In the genomic region with DNA sequence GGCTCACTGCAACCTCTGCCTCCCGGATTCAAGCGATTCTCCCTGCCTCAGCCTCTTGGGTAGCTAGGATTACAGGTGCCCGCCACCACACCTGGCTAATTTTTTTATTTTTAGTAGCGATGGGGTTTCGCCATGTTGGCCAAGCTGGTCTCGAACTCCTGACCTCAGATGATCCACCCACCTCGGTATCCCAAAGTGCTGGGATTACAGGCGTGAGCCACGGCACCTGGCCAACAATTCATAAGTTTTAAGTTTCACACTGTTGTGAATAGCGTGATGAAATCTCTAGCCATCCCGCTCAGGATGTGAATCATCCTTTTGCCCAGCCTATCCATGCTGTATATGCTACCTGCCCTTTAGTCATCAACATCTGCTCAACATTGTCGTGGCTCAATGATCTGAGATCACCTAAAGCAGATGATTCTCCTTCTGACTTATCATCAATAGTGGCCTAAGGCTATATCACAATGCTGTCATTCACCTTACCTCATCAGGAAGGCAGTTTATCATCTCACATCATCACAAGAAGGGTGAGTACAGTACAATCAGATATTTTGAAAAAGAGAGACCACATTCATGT, we compare ENCODE assay signal across 12 cellular contexts. TPM values are rescaled to one million over a fixed set of nuclear protein-coding genes. Genes with fewer than 3 reads are reported as not detected.
DNase-seq lines count a peak whose midpoint lies in the region; ATAC-seq and TF ChIP-seq lines count a peak whose summit lies in the region.
"Had no signal": no experiment of that assay in that cellular context is flagged by ENCODE, and none has a peak within 500 bp of the region (broad histone marks: within the 10 kb centered on the region; RNA-seq: fewer than 3 reads in every experiment).

No MANE protein-coding gene starts in this region.

- no peak overlapping the region for H2BK120ac ChIP-seq in IMR-90 (ENCODE audit: low read depth, low read length)

- peaks cover 36% of the 10 kb centered on the region for H3K36me3 Mint-ChIP-seq in CD4-positive, alpha-beta T cell (ENCODE audit: low read depth)
- H3K36me3 Mint-ChIP-seq: naive B cell had no signal

- no TSS peak for BruUV-seq in IMR-90 (replicated peaks; lab: Mats Ljungman, UMichigan)

- H3K79me1 ChIP-seq in IMR-90 (ENCODE audit: low read depth in 1 of 2, low read length in 2 of 2): peaks cover 28 to 83% of the 10 kb centered on the region in 2 experiments

- H3K4me1 Mint-ChIP-seq in CD4-positive, alpha-beta T cell (ENCODE audit: low read depth): peaks cover 79% of the 10 kb centered on the region

- CTCF ChIA-PET in CD4-positive, alpha-beta T cell (lab: Charles Lee): no interaction called here
- CTCF ChIA-PET in IMR-90 (lab: Yijun Ruan, JAX): interaction anchor here (0.6 kb wide), 1 partner anchor 124 kb away, joined by 3 read pairs; no protein-coding TSS in a partner anchor

- intact Hi-C loops in CD4-positive, alpha-beta T cell (cut with DNase I, micrococcal nuclease): loop anchor here (5.0 kb wide), 2 partner anchors 37 to 68 kb away; a partner anchor contains a TSS
- intact Hi-C loops in IMR-90 (cut with micrococcal nuclease) (no loop called here), lower leg skin (cut with DNase I; ENCODE audit: low total_unique reads) (no loop called here)

- in situ Hi-C loops in IMR-90 (cut with MboI; ENCODE audit: low sequenced_read_pairs): no loop called here

- H3K4me3 Mint-ChIP-seq in CD4-positive, alpha-beta T cell: peak overlapping the region; percentile 97
- H3K4me3 Mint-ChIP-seq: dendritic cell treated with granulocyte-macrophage colony-stimulating factor and Interleukin-4, amounts not matched to agents 40 ng/mL and 50 ng/mL, for 4 days had no signal

- H3K4me1 ChIP-seq in IMR-90 (ENCODE audit: control insufficient read depth, insufficient read depth, low read length): peaks cover 16% of the 10 kb centered on the region

- no peak overlapping the region for H3K56ac ChIP-seq in IMR-90 (ENCODE audit: extremely low read depth, insufficient read depth, low read length)

- no peak for TF ChIP-seq CTCF in CD4-positive, alpha-beta T cell (IDR thresholded peaks at IDR 0.05)
- TF ChIP-seq CTCF in IMR-90 (conservative IDR thresholded peaks at IDR 0.05; ENCODE audit: low read depth, low read length) (no peak), lower leg skin (IDR thresholded peaks at IDR 0.05) (no peak)

- peak overlapping the region; percentile 15; the same call in 1 of the 2 replicates for H2AK5ac ChIP-seq in IMR-90 (ENCODE audit: low read depth, low read length)

- H2BK20ac ChIP-seq in IMR-90 (ENCODE audit: low read depth, low read length): no peak overlapping the region

- 0 out of 4 replicates have a peak overlapping the region, but pooled peaks of 1 of the 2 experiments have one; percentile 36 for H4K8ac ChIP-seq in IMR-90 (ENCODE audit: low read depth in 2 of 2, low read length in 2 of 2)

- peak overlapping the region; percentile 91 for H3K27ac Mint-ChIP-seq in CD4-positive, alpha-beta T cell

- H3K27me3 Mint-ChIP-seq in CD4-positive, alpha-beta T cell: no peaks in the 10 kb centered on the region
- H3K27me3 Mint-ChIP-seq: dendritic cell treated with granulocyte-macrophage colony-stimulating factor and Interleukin-4, amounts not matched to agents 40 ng/mL and 50 ng/mL, for 4 days; naive B cell had no signal

- H3K4me2 ChIP-seq in IMR-90 (ENCODE audit: low read depth, low read length): peak overlapping the region; percentile 42; the same call in 1 of the 2 replicates

- H4K91ac ChIP-seq in IMR-90 (ENCODE audit: insufficient read depth, low read depth, low read length): no peak overlapping the region

- H3K18ac ChIP-seq in IMR-90 (ENCODE audit: low read depth, low read length): no peak overlapping the region

- no peak for TF ChIP-seq RAD21 in IMR-90 (IDR thresholded peaks at IDR 0.05; ENCODE audit: low read length)

- peaks cover 30% of the 10 kb centered on the region for H3K9me1 ChIP-seq in IMR-90 (ENCODE audit: insufficient read depth, low read length)

- H3K27me3 ChIP-seq in CD4-positive, alpha-beta T cell (ENCODE audit: control insufficient read depth, insufficient read depth, low read length): no peaks in the 10 kb centered on the region
- H3K27me3 ChIP-seq in IMR-90 (ENCODE audit: control insufficient read depth, insufficient read depth, low read length): no peaks in the 10 kb centered on the region
- H3K27me3 ChIP-seq: upper lobe of left lung had no signal

- H3K4me3 ChIP-seq in IMR-90 (ENCODE audit: insufficient read depth, low read depth, low read length) (no peak overlapping the region), lower leg skin (ENCODE audit: low read depth, poor library complexity, severe bottlenecking) (no peak overlapping the region)
- H3K4me3 ChIP-seq: upper lobe of left lung had no signal

- TF ChIP-seq POLR2A in IMR-90 (IDR thresholded peaks at IDR 0.05; ENCODE audit: low read depth, low read length) (no peak), lower leg skin (IDR thresholded peaks at IDR 0.05) (no peak)

- no peak overlapping the region for H3K4ac ChIP-seq in IMR-90 (ENCODE audit: low read depth, low read length)

- peak overlapping the region; percentile 28 for H2AK9ac ChIP-seq in IMR-90 (replicated peaks; ENCODE audit: low read depth, low read length, poor library complexity)

- WGBS in IMR-90 (ENCODE audit: extremely low coverage in 2 of 2, insufficient read length in 1 of 2), 2 experiments: 85% methylated on average over 7 of the region's 12 CpGs; no CpG with 5 or more reads in 1 of the 2 experiments
- WGBS in lower leg skin, 2 donors: 71 to 73% methylated on average over 12 of the region's 12 CpGs

- H2BK15ac ChIP-seq in IMR-90 (ENCODE audit: low read depth, low read length): no peak overlapping the region

- H3K27ac ChIP-seq in CD4-positive, alpha-beta T cell (ENCODE audit: low read depth, low read length): no peak overlapping the region
- H3K27ac ChIP-seq in IMR-90 (ENCODE audit: insufficient read depth, low read length): no peak overlapping the region
- H3K27ac ChIP-seq: upper lobe of left lung had no signal

- no peak overlapping the region for H3K9ac ChIP-seq in IMR-90 (ENCODE audit: low read depth, low read length)

- H2AFZ ChIP-seq in IMR-90 (replicated peaks; ENCODE audit: low read length, poor library complexity): no peak overlapping the region

- H3K9me3 ChIP-seq in CD4-positive, alpha-beta T cell (ENCODE audit: control insufficient read depth, low read length): no peaks in the 10 kb centered on the region
- H3K9me3 ChIP-seq in IMR-90 (ENCODE audit: control insufficient read depth, insufficient read depth, low read length): no peaks in the 10 kb centered on the region
- H3K9me3 ChIP-seq: upper lobe of left lung had no signal

- peaks cover 7% of the 10 kb centered on the region for H3K36me3 ChIP-seq in IMR-90 (ENCODE audit: control insufficient read depth, insufficient read depth, low read length)

- no peak for ATAC-seq in CD4-positive, alpha-beta T cell (ENCODE audit: poor library complexity)
- ATAC-seq in IMR-90 (ENCODE audit: low read depth): no peak

- H3K14ac ChIP-seq in IMR-90 (replicated peaks; ENCODE audit: low read depth, low read length): 0 out of 2 replicates have a peak overlapping the region, but pooled peaks have one; percentile 3

- DNase-seq in CD4-positive, alpha-beta T cell: no peak
- DNase-seq in IMR-90: peak; percentile 94
- peak; percentile 63 to 66 for DNase-seq in activated T-cell treated with anti-CD3 and anti-CD28 coated beads, Interleukin-2, amount 50 U/mL, for 48 hours
- DNase-seq in iris pigment epithelial cell (ENCODE audit: low read depth): peak; percentile 98
- no peak for DNase-seq in NCI-H1436 treated with DMSO at 0.1 percent for 48 hours (lab: John Stamatoyannopoulos, UW)
- DNase-seq in lower leg skin (ENCODE audit: low spot score in 2 of 2): no peak
- DNase-seq in NCI-H146 (lab: John Stamatoyannopoulos, UW): no peak
- DNase-seq in T1000 (lab: John Stamatoyannopoulos, UW): no peak
- DNase-seq: naive B cell, Right ventricle myocardium superior, upper lobe of left lung had no signal

- H3K23ac ChIP-seq in IMR-90 (ENCODE audit: low read depth, low read length): peak overlapping the region; percentile 18; the same call in 1 of the 2 replicates

- H3K9me3 Mint-ChIP-seq in CD4-positive, alpha-beta T cell: no peaks in the 10 kb centered on the region
- H3K9me3 Mint-ChIP-seq: dendritic cell treated with granulocyte-macrophage colony-stimulating factor and Interleukin-4, amounts not matched to agents 40 ng/mL and 50 ng/mL, for 4 days; naive B cell had no signal

- peak overlapping the region; percentile 66 for H2BK5ac ChIP-seq in IMR-90 (ENCODE audit: low read depth, low read length, poor library complexity, severe bottlenecking)

- dilution Hi-C loops in IMR-90 (cut with HindIII; ENCODE audit: low sequenced_read_pairs, unreplicated experiment): no loop called here

- POLR2A ChIA-PET in CD4-positive, alpha-beta T cell (lab: Charles Lee): no interaction called here
- POLR2A ChIA-PET in IMR-90 (lab: Charles Lee; ENCODE audit: unreplicated experiment): no interaction called here

- no peak overlapping the region for H4K5ac ChIP-seq in IMR-90 (ENCODE audit: low read depth, low read length)

- peaks cover 46% of the 10 kb centered on the region for H4K20me1 ChIP-seq in IMR-90 (ENCODE audit: insufficient read depth, low read length)

RNA-seq across cellular contexts. Expression of a gene that starts 2.6 kb away (rescaled TPM):
- 10 to 100 TPM; 46.2 to 57.7 TPM for total RNA-seq in CD4-positive, alpha-beta T cell
- total RNA-seq in IMR-90 (2012; rRNA removed) (62.4 and 166 TPM in 2 replicates), lower leg skin (10 to 100 TPM; 19.3 to 24.7 (median 22.4) TPM)
- polyA plus RNA-seq in IMR-90 (2012; rRNA removed): 179 and 180 TPM in 2 replicates
- 137 and 165 TPM in 2 replicates for polyA plus RNA-seq in IMR-90 (2012; cell fraction: cytosol; rRNA removed)
- 21.8 and 68.8 TPM in 2 replicates for polyA plus RNA-seq in IMR-90 (2012; cell fraction: nucleus; rRNA removed; ENCODE audit: low replicate concordance)

RNA-seq across cellular contexts. Expression of a gene that starts 2.7 kb away (rescaled TPM):
- total RNA-seq in CD4-positive, alpha-beta T cell: 10 to 100 TPM; 15.9 to 18.0 TPM
- total RNA-seq in IMR-90 (2012; rRNA removed) (22.8 TPM in 2 replicates), lower leg skin (10 to 100 TPM; 26.6 to 35.8 (median 30.2) TPM)
- 33.2 and 33.6 TPM in 2 replicates for polyA plus RNA-seq in IMR-90 (2012; rRNA removed)
- polyA plus RNA-seq in IMR-90 (2012; cell fraction: cytosol; rRNA removed): 27.0 and 47.7 TPM in 2 replicates
- 90.3 and 135 TPM in 2 replicates for polyA plus RNA-seq in IMR-90 (2012; cell fraction: nucleus; rRNA removed; ENCODE audit: low replicate concordance)

RNA-seq across cellular contexts. Expression of a gene that starts 17.1 kb away (rescaled TPM):
- total RNA-seq in CD4-positive, alpha-beta T cell: under 1 TPM in 1 of 2 experiments, not detected in 1; 0.41 TPM
- total RNA-seq in IMR-90 (2012; rRNA removed) (0.18 TPM in 1 of 2 replicates, not detected in the other), lower leg skin (1 to 10 TPM in 2 of 4 donors, under 1 TPM in 2; 0.42 to 4.2 (median 1.9) TPM)
- 0.70 and 1.1 TPM in 2 replicates for polyA plus RNA-seq in IMR-90 (2012; rRNA removed)
- 0.51 and 1.1 TPM in 2 replicates for polyA plus RNA-seq in IMR-90 (2012; cell fraction: cytosol; rRNA removed)
- polyA plus RNA-seq in IMR-90 (2012; cell fraction: nucleus; rRNA removed; ENCODE audit: low replicate concordance): 3.0 and 3.3 TPM in 2 replicates

RNA-seq across cellular contexts. Expression of a gene that starts 17.2 kb away (rescaled TPM):
- 10 to 100 TPM; 35.5 to 36.6 TPM for total RNA-seq in CD4-positive, alpha-beta T cell
- total RNA-seq in IMR-90 (2012; rRNA removed) (35.3 and 47.9 TPM in 2 replicates), lower leg skin (10 to 100 TPM; 26.6 to 38.2 (median 29.6) TPM)
- polyA plus RNA-seq in IMR-90 (2012; rRNA removed): 40.2 and 47.1 TPM in 2 replicates
- 24.2 and 41.4 TPM in 2 replicates for polyA plus RNA-seq in IMR-90 (2012; cell fraction: cytosol; rRNA removed)
- polyA plus RNA-seq in IMR-90 (2012; cell fraction: nucleus; rRNA removed; ENCODE audit: low replicate concordance): 49.6 and 52.9 TPM in 2 replicates

RNA-seq across cellular contexts. Expression of a gene that starts 25.9 kb away (rescaled TPM):
- under 1 TPM; 0.22 TPM for total RNA-seq in CD4-positive, alpha-beta T cell
- total RNA-seq in IMR-90 (2012; rRNA removed): under 0.01 and 0.18 TPM in 2 replicates
- 0.13 and 0.24 TPM in 2 replicates for polyA plus RNA-seq in IMR-90 (2012; rRNA removed)
- polyA plus RNA-seq in IMR-90 (2012; cell fraction: cytosol; rRNA removed): 0.02 and 0.20 TPM in 2 replicates
- 0.18 and 0.58 TPM in 2 replicates for polyA plus RNA-seq in IMR-90 (2012; cell fraction: nucleus; rRNA removed; ENCODE audit: low replicate concordance)
- total RNA-seq in lower leg skin: 100 to 1,000 TPM; 176 to 239 (median 208) TPM
- total RNA-seq: Right ventricle myocardium superior had no signal

Comparison
In these comparisons a context has a peak if more than half of its experiments do, and no peak if none do; other contexts are left out.
1. DNase-seq: peak in IMR-90 (single experiment), activated T-cell treated with anti-CD3 and anti-CD28 coated beads, Interleukin-2, amount 50 U/mL, for 48 hours (2 of 2) and iris pigment epithelial cell (single experiment); none in CD4-positive, alpha-beta T cell (0 of 10), NCI-H1436 treated with DMSO at 0.1 percent for 48 hours (single experiment), lower leg skin (0 of 2), NCI-H146 (single experiment) and T1000 (single experiment).
2. intact Hi-C loops: an anchor here in CD4-positive, alpha-beta T cell (5.0 kb wide); none called in IMR-90 and lower leg skin.